Comparison of ENCODE assay signal across 8 cellular contexts in genomic region chr6:32984639-32985389, GRCh38. TPM values are rescaled to one million over a fixed set of nuclear protein-coding genes. Genes with fewer than 3 reads are reported as not detected.
DNase-seq lines count a peak whose midpoint lies in the region; ATAC-seq and TF ChIP-seq lines count a peak whose summit lies in the region.

No MANE protein-coding gene starts in this region.

- no peaks in the 10 kb centered on the region for H3K27me3 Mint-ChIP-seq in activated T-helper 17 cell treated with anti-CD3 and anti-CD28 coated beads, Interleukin-2, amount 50 U/mL, for 72 hours

- H3K9me3 ChIP-seq in osteoblast (ENCODE audit: low read depth, low read length) (no peaks in the 10 kb centered on the region), thyroid gland (no peaks in the 10 kb centered on the region)

- H3K36me3 ChIP-seq in osteoblast (ENCODE audit: insufficient read depth, low read length): peaks cover 35% of the 10 kb centered on the region
- peaks cover 22 to 23% of the 10 kb centered on the region in 2 donors for H3K36me3 ChIP-seq in thyroid gland

- H3K27ac ChIP-seq in osteoblast (ENCODE audit: low read depth, low read length) (no peak overlapping the region), thyroid gland (no peak overlapping the region)

- in situ Hi-C loops in ACHN (cut with HindIII; ENCODE audit: low pct_ligation_motif_present, low pct_unique_long_range_greater_than_20kb, low sequenced_read_pairs): no loop called here

- WGBS in thyroid gland, 2 donors: 12 to 13% methylated on average over 9 of the region's 9 CpGs

- peak; percentile 86 for TF ChIP-seq CTCF in fibroblast of villous mesenchyme (IDR thresholded peaks at IDR 0.05; ENCODE audit: insufficient read depth, low read depth, low read length)
- TF ChIP-seq CTCF in osteoblast (IDR thresholded peaks at IDR 0.05; ENCODE audit: extremely low read depth, low read depth, low read length): peak; percentile 86
- peak; percentile 76 to 92 (median 89) for TF ChIP-seq CTCF in thyroid gland (IDR thresholded peaks at IDR 0.05)

- H3K4me2 ChIP-seq in osteoblast (ENCODE audit: insufficient read depth, low read length): no peak overlapping the region

- DNase-seq in ACHN (peak; percentile 78), GM19238 (ENCODE audit: insufficient read length, low spot score) (peak; percentile 61), MV-4-11 (lab: John Stamatoyannopoulos, UW) (peak; percentile 75), SHP77 (lab: John Stamatoyannopoulos, UW) (peak; percentile 90 to 92), fibroblast of villous mesenchyme (ENCODE audit: low read depth) (peak; percentile 85), osteoblast (ENCODE audit: insufficient read length, low spot score, missing footprints) (no peak), thyroid gland (peak; percentile 96 to 97)

- H3K4me3 Mint-ChIP-seq in activated T-helper 17 cell treated with anti-CD3 and anti-CD28 coated beads, Interleukin-2, amount 50 U/mL, for 72 hours: no peak overlapping the region

- peaks cover 24% of the 10 kb centered on the region for H4K20me1 ChIP-seq in osteoblast (ENCODE audit: insufficient read depth, low read length)

- no peaks in the 10 kb centered on the region for H3K4me1 ChIP-seq in osteoblast (ENCODE audit: insufficient read depth, low read length)
- H3K4me1 ChIP-seq in thyroid gland: peaks cover 0 to 6% of the 10 kb centered on the region in 2 donors

- no peak overlapping the region for H2AFZ ChIP-seq in osteoblast (ENCODE audit: low read length)

- peaks cover 1% of the 10 kb centered on the region for H3K27me3 ChIP-seq in osteoblast (ENCODE audit: insufficient read depth, low read length)
- H3K27me3 ChIP-seq in thyroid gland: no peaks in the 10 kb centered on the region

- H3K79me2 ChIP-seq in osteoblast (ENCODE audit: insufficient read depth, low read length): peaks cover 8% of the 10 kb centered on the region

- no peak overlapping the region for H3K4me3 ChIP-seq in fibroblast of villous mesenchyme (ENCODE audit: low read depth, low read length)
- no peak overlapping the region for H3K4me3 ChIP-seq in osteoblast (ENCODE audit: insufficient read depth, low read length)
- H3K4me3 ChIP-seq in thyroid gland (replicated peaks in 1 of 3): no peak overlapping the region

- TF ChIP-seq POLR2A in thyroid gland (IDR thresholded peaks at IDR 0.05): no peak

- H3K36me3 Mint-ChIP-seq in activated T-helper 17 cell treated with anti-CD3 and anti-CD28 coated beads, Interleukin-2, amount 50 U/mL, for 72 hours (ENCODE audit: low read depth): peaks cover 31% of the 10 kb centered on the region

- intact Hi-C loops in thyroid gland (cut with DNase I): loop anchor here (5.0 kb wide), 2 partner anchors 53 to 98 kb away; no protein-coding TSS in a partner anchor

- ATAC-seq in activated T-helper 17 cell treated with anti-CD3 and anti-CD28 coated beads, Interleukin-2, amount 50 U/mL, for 72 hours (replicated peaks): peak; percentile 74

- H3K9me3 Mint-ChIP-seq in activated T-helper 17 cell treated with anti-CD3 and anti-CD28 coated beads, Interleukin-2, amount 50 U/mL, for 72 hours: no peaks in the 10 kb centered on the region

- no peak overlapping the region for H3K27ac Mint-ChIP-seq in activated T-helper 17 cell treated with anti-CD3 and anti-CD28 coated beads, Interleukin-2, amount 50 U/mL, for 72 hours

- H3K4me1 Mint-ChIP-seq in activated T-helper 17 cell treated with anti-CD3 and anti-CD28 coated beads, Interleukin-2, amount 50 U/mL, for 72 hours: peaks cover 14% of the 10 kb centered on the region

RNA-seq across cellular contexts. Expression of gene BRD2, which starts 16.4 kb away (rescaled TPM):
- total RNA-seq in activated T-helper 17 cell treated with anti-CD3 and anti-CD28 coated beads, Interleukin-2, amount 50 U/mL, for 72 hours: 100 to 1,000 TPM; 229 to 281 TPM
- total RNA-seq in fibroblast of villous mesenchyme (126 and 146 TPM in 2 replicates), osteoblast (116 and 119 TPM in 2 replicates), thyroid gland (100 to 1,000 TPM; 206 to 282 (median 238) TPM)

RNA-seq across cellular contexts. Expression of gene HLA-DOA, which starts 24.6 kb away (rescaled TPM):
- total RNA-seq in activated T-helper 17 cell treated with anti-CD3 and anti-CD28 coated beads, Interleukin-2, amount 50 U/mL, for 72 hours: 1 to 10 TPM in 1 of 2 donors, under 1 TPM in 1; 0.56 to 7.8 TPM
- total RNA-seq in fibroblast of villous mesenchyme (not detected in 2 replicates), osteoblast (under 0.01 and 2.4 TPM in 2 replicates), thyroid gland (10 to 100 TPM in 3 of 4 donors, 1 to 10 TPM in 1; 2.0 to 85.9 (median 20.3) TPM)

RNA-seq across cellular contexts. Expression of gene HLA-DMA, which starts 31.9 kb away (rescaled TPM):
- total RNA-seq in activated T-helper 17 cell treated with anti-CD3 and anti-CD28 coated beads, Interleukin-2, amount 50 U/mL, for 72 hours: 10 to 100 TPM; 22.4 to 53.8 TPM
- total RNA-seq in fibroblast of villous mesenchyme: 1.9 and 3.5 TPM in 2 replicates
- total RNA-seq in osteoblast: 9.0 and 20.0 TPM in 2 replicates
- 10 to 100 TPM; 10.7 to 41.5 (median 27.3) TPM for total RNA-seq in thyroid gland

RNA-seq across cellular contexts. Expression of gene HLA-DMB, which starts 44.0 kb away (rescaled TPM):
- total RNA-seq in activated T-helper 17 cell treated with anti-CD3 and anti-CD28 coated beads, Interleukin-2, amount 50 U/mL, for 72 hours: 10 to 100 TPM in 1 of 2 donors, 1 to 10 TPM in 1; 2.7 to 17.7 TPM
- 1.7 TPM in 1 of 2 replicates, not detected in the other for total RNA-seq in fibroblast of villous mesenchyme
- 2.2 and 8.3 TPM in 2 replicates for total RNA-seq in osteoblast
- total RNA-seq in thyroid gland: 10 to 100 TPM; 34.7 to 82.9 (median 51.3) TPM
